ENCODE assay signal across 26 cellular contexts in genomic region chr3:180274536-180274935, GRCh38.
"Had no signal": no experiment of that assay in that cellular context is flagged by ENCODE, and none has a peak within 500 bp of the region (broad histone marks: within the 10 kb centered on the region; RNA-seq: fewer than 3 reads in every experiment).

No MANE protein-coding gene starts in this region.

- H3K27me3 ChIP-seq: gastrocnemius medialis, spleen, upper lobe of right lung had no signal

- H3K4me3 Mint-ChIP-seq: activated CD8-positive, alpha-beta T cell treated with anti-CD3 and anti-CD28 coated beads, Interleukin-2, amount 10 ng/mL, durations not matched to agents 7 days and 5 days; activated naive CD4-positive, alpha-beta T cell treated with anti-CD3 and anti-CD28 coated beads, Interleukin-2, amount 50 U/mL, for 24 hours; brain; dendritic cell treated with granulocyte-macrophage colony-stimulating factor and Interleukin-4, amounts not matched to agents 40 ng/mL and 50 ng/mL, for 4 days; naive thymus-derived CD4-positive, alpha-beta T cell; neural crest cell; T-cell had no signal

- H3K9me3 ChIP-seq: gastrocnemius medialis, lower lobe of right lung, prostate gland, thoracic aorta, upper lobe of right lung had no signal

- H3K27ac Mint-ChIP-seq: activated CD8-positive, alpha-beta T cell treated with anti-CD3 and anti-CD28 coated beads, Interleukin-2, amount 10 ng/mL, durations not matched to agents 7 days and 5 days; activated naive CD4-positive, alpha-beta T cell treated with anti-CD3 and anti-CD28 coated beads, Interleukin-2, amount 50 U/mL, for 24 hours; brain; dendritic cell treated with granulocyte-macrophage colony-stimulating factor and Interleukin-4, amounts not matched to agents 40 ng/mL and 50 ng/mL, for 4 days; naive thymus-derived CD4-positive, alpha-beta T cell; T-cell had no signal

- H3K27ac ChIP-seq: gastrocnemius medialis, lower lobe of right lung, prostate gland, spleen, thoracic aorta, upper lobe of right lung, WERI-Rb-1 had no signal

- H3K4me3 ChIP-seq: gastrocnemius medialis, lower lobe of right lung, prostate gland, spleen, thoracic aorta, upper lobe of right lung had no signal

- H3K4me1 Mint-ChIP-seq: activated naive CD4-positive, alpha-beta T cell treated with anti-CD3 and anti-CD28 coated beads, Interleukin-2, amount 50 U/mL, for 24 hours; naive thymus-derived CD4-positive, alpha-beta T cell; T-cell had no signal

- ATAC-seq: activated CD8-positive, alpha-beta T cell treated with anti-CD3 and anti-CD28 coated beads, Interleukin-2, amount 10 ng/mL, durations not matched to agents 7 days and 5 days; esophagus mucosa; gastrocnemius medialis; left lobe of liver; lower lobe of right lung; naive thymus-derived CD4-positive, alpha-beta T cell; T-cell; upper lobe of right lung had no signal

- H3K9me3 Mint-ChIP-seq: dendritic cell treated with granulocyte-macrophage colony-stimulating factor and Interleukin-4, amounts not matched to agents 40 ng/mL and 50 ng/mL, for 4 days had no signal

- H3K27me3 Mint-ChIP-seq: dendritic cell treated with granulocyte-macrophage colony-stimulating factor and Interleukin-4, amounts not matched to agents 40 ng/mL and 50 ng/mL, for 4 days had no signal

- H3K36me3 ChIP-seq: gastrocnemius medialis, lower lobe of right lung, prostate gland, spleen, thoracic aorta, upper lobe of right lung, WERI-Rb-1 had no signal

- H3K4me1 ChIP-seq: gastrocnemius medialis, lower lobe of right lung, prostate gland, upper lobe of right lung had no signal

- H3K36me3 Mint-ChIP-seq: brain, T-cell had no signal

- DNase-seq: activated CD4-positive, alpha-beta T cell treated with anti-CD3 and anti-CD28 coated beads for 1 hour; activated CD4-positive, alpha-beta T cell treated with anti-CD3 and anti-CD28 coated beads, Interleukin-2, amount 50 U/mL, for 1 hour; activated CD8-positive, alpha-beta T cell treated with anti-CD3 and anti-CD28 coated beads, Interleukin-2, amount 10 ng/mL, durations not matched to agents 7 days and 5 days; activated gamma-delta T cell treated with Interleukin-2 at 50 U/mL for 16 hours; activated T-cell treated with anti-CD3 and anti-CD28 coated beads, Interleukin-2, amount 50 U/mL, for 1 hour; anterior cingulate cortex; caudate nucleus; effector memory CD4-positive, alpha-beta T cell; gastrocnemius medialis; head of caudate nucleus; lower lobe of right lung; naive thymus-derived CD4-positive, alpha-beta T cell; spleen; stimulated activated CD4-positive, alpha-beta T cell treated with anti-CD3 and anti-CD28 coated beads, Interleukin-4, amount 100 ng/mL, for 1 hour; stimulated activated naive CD4-positive, alpha-beta T cell; T-cell; upper lobe of right lung; WERI-Rb-1 had no signal
